ENCODE assay signal across 1 cellular context in the genomic region with DNA sequence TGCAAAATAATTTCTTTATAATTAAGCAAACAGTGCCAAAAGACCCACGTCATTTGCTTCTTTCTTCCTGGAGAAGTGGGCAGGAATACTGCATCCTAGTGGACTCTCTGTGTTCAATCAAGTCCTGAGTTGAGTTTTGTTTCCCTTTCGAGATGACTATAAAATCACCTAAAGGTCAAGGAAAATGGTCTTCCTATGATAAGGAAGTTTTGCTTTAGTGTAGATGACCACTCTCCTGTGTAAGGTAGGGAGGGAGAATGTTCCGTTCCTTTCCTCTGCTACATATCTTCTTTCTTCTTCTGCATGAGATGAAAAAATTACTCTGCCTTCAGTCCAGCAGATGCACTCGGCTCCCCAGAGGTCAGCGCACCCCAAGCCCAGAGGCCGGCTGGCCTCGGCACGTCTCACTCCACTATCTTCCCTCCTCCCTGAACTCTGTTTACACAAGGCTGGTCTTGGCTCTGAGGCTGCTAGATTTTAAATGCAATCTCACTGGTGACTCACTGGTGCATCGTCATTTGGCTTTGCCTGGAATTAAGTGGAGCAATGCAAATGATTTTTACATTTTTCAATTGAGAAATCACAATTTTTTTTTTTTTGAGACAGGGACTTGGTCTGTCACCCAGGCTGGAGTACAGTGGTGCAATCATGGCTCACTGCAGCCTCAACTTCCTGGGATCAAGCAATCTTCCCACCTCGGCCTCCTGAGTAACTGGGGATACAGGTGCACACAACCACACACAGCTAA.
TF ChIP-seq lines count a peak whose summit lies in the region.

No MANE protein-coding gene starts in this region.

TF ChIP-seq in HepG2, 621 proteins besides CTCF, POLR2A, EP300 and RAD21 (continued from another document and continues in another):
- TF ChIP-seq, protein P1, sequence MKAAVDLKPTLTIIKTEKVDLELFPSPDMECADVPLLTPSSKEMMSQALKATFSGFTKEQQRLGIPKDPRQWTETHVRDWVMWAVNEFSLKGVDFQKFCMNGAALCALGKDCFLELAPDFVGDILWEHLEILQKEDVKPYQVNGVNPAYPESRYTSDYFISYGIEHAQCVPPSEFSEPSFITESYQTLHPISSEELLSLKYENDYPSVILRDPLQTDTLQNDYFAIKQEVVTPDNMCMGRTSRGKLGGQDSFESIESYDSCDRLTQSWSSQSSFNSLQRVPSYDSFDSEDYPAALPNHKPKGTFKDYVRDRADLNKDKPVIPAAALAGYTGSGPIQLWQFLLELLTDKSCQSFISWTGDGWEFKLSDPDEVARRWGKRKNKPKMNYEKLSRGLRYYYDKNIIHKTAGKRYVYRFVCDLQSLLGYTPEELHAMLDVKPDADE (CRISPR knock-in tag; IDR thresholded peaks at IDR 0.05), result no peak
- TF ChIP-seq, protein P2, sequence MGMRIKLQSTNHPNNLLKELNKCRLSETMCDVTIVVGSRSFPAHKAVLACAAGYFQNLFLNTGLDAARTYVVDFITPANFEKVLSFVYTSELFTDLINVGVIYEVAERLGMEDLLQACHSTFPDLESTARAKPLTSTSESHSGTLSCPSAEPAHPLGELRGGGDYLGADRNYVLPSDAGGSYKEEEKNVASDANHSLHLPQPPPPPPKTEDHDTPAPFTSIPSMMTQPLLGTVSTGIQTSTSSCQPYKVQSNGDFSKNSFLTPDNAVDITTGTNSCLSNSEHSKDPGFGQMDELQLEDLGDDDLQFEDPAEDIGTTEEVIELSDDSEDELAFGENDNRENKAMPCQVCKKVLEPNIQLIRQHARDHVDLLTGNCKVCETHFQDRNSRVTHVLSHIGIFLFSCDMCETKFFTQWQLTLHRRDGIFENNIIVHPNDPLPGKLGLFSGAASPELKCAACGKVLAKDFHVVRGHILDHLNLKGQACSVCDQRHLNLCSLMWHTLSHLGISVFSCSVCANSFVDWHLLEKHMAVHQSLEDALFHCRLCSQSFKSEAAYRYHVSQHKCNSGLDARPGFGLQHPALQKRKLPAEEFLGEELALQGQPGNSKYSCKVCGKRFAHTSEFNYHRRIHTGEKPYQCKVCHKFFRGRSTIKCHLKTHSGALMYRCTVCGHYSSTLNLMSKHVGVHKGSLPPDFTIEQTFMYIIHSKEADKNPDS (CRISPR knock-in tag; IDR thresholded peaks at IDR 0.05), result no peak
- TF ChIP-seq, protein P3, sequence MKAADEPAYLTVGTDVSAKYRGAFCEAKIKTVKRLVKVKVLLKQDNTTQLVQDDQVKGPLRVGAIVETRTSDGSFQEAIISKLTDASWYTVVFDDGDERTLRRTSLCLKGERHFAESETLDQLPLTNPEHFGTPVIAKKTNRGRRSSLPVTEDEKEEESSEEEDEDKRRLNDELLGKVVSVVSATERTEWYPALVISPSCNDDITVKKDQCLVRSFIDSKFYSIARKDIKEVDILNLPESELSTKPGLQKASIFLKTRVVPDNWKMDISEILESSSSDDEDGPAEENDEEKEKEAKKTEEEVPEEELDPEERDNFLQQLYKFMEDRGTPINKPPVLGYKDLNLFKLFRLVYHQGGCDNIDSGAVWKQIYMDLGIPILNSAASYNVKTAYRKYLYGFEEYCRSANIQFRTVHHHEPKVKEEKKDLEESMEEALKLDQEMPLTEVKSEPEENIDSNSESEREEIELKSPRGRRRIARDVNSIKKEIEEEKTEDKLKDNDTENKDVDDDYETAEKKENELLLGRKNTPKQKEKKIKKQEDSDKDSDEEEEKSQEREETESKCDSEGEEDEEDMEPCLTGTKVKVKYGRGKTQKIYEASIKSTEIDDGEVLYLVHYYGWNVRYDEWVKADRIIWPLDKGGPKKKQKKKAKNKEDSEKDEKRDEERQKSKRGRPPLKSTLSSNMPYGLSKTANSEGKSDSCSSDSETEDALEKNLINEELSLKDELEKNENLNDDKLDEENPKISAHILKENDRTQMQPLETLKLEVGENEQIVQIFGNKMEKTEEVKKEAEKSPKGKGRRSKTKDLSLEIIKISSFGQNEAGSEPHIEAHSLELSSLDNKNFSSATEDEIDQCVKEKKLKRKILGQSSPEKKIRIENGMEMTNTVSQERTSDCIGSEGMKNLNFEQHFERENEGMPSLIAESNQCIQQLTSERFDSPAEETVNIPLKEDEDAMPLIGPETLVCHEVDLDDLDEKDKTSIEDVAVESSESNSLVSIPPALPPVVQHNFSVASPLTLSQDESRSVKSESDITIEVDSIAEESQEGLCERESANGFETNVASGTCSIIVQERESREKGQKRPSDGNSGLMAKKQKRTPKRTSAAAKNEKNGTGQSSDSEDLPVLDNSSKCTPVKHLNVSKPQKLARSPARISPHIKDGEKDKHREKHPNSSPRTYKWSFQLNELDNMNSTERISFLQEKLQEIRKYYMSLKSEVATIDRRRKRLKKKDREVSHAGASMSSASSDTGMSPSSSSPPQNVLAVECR (CRISPR knock-in tag; IDR thresholded peaks at IDR 0.05; ENCODE audit: borderline replicate concordance), result no peak; the same call in 1 of the 2 replicates
- TF ChIP-seq ZZZ3 (CRISPR knock-in tag; IDR thresholded peaks at IDR 0.05; ENCODE audit: borderline replicate concordance) (no peak), IRX3 (CRISPR knock-in tag; IDR thresholded peaks at IDR 0.05; ENCODE audit: borderline replicate concordance, low read depth) (no peak), SETDB1 (CRISPR knock-in tag; IDR thresholded peaks at IDR 0.05; ENCODE audit: borderline replicate concordance) (no peak), ZFAT (CRISPR knock-in tag; conservative IDR thresholded peaks at IDR 0.05) (no peak), MAFK (conservative IDR thresholded peaks at IDR 0.05 in 1 of 2, IDR thresholded peaks at IDR 0.05 in 1 of 2; ENCODE audit: low read length in 2 of 2) (no peak), ELF1 (CRISPR knock-in tag; IDR thresholded peaks at IDR 0.05) (no peak), HDAC1 (CRISPR knock-in tag; IDR thresholded peaks at IDR 0.05) (no peak; the same call in 1 of the 2 replicates), ZFP41 (CRISPR knock-in tag; IDR thresholded peaks at IDR 0.05; ENCODE audit: borderline replicate concordance) (no peak), ZNF44 (CRISPR knock-in tag; IDR thresholded peaks at IDR 0.05) (no peak), ZNF124 (CRISPR knock-in tag; IDR thresholded peaks at IDR 0.05) (no peak), ZNF335 (CRISPR knock-in tag; IDR thresholded peaks at IDR 0.05) (peak; percentile 94), RBFOX2 (IDR thresholded peaks at IDR 0.05; ENCODE audit: low read depth, low read length) (no peak), TCF7L2 (IDR thresholded peaks at IDR 0.05; ENCODE audit: low read depth, low read length) (no peak)
- TF ChIP-seq, protein P4, sequence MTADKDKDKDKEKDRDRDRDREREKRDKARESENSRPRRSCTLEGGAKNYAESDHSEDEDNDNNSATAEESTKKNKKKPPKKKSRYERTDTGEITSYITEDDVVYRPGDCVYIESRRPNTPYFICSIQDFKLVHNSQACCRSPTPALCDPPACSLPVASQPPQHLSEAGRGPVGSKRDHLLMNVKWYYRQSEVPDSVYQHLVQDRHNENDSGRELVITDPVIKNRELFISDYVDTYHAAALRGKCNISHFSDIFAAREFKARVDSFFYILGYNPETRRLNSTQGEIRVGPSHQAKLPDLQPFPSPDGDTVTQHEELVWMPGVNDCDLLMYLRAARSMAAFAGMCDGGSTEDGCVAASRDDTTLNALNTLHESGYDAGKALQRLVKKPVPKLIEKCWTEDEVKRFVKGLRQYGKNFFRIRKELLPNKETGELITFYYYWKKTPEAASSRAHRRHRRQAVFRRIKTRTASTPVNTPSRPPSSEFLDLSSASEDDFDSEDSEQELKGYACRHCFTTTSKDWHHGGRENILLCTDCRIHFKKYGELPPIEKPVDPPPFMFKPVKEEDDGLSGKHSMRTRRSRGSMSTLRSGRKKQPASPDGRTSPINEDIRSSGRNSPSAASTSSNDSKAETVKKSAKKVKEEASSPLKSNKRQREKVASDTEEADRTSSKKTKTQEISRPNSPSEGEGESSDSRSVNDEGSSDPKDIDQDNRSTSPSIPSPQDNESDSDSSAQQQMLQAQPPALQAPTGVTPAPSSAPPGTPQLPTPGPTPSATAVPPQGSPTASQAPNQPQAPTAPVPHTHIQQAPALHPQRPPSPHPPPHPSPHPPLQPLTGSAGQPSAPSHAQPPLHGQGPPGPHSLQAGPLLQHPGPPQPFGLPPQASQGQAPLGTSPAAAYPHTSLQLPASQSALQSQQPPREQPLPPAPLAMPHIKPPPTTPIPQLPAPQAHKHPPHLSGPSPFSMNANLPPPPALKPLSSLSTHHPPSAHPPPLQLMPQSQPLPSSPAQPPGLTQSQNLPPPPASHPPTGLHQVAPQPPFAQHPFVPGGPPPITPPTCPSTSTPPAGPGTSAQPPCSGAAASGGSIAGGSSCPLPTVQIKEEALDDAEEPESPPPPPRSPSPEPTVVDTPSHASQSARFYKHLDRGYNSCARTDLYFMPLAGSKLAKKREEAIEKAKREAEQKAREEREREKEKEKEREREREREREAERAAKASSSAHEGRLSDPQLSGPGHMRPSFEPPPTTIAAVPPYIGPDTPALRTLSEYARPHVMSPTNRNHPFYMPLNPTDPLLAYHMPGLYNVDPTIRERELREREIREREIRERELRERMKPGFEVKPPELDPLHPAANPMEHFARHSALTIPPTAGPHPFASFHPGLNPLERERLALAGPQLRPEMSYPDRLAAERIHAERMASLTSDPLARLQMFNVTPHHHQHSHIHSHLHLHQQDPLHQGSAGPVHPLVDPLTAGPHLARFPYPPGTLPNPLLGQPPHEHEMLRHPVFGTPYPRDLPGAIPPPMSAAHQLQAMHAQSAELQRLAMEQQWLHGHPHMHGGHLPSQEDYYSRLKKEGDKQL (CRISPR knock-in tag; IDR thresholded peaks at IDR 0.05; ENCODE audit: low read depth), result no peak
- TF ChIP-seq, protein P5, sequence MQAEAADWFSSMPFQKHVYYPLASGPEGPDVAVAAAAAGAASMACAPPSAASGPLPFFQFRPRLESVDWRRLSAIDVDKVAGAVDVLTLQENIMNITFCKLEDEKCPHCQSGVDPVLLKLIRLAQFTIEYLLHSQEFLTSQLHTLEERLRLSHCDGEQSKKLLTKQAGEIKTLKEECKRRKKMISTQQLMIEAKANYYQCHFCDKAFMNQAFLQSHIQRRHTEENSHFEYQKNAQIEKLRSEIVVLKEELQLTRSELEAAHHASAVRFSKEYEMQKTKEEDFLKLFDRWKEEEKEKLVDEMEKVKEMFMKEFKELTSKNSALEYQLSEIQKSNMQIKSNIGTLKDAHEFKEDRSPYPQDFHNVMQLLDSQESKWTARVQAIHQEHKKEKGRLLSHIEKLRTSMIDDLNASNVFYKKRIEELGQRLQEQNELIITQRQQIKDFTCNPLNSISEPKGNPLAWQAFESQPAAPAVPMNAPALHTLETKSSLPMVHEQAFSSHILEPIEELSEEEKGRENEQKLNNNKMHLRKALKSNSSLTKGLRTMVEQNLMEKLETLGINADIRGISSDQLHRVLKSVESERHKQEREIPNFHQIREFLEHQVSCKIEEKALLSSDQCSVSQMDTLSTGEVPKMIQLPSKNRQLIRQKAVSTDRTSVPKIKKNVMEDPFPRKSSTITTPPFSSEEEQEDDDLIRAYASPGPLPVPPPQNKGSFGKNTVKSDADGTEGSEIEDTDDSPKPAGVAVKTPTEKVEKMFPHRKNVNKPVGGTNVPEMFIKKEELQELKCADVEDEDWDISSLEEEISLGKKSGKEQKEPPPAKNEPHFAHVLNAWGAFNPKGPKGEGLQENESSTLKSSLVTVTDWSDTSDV (CRISPR knock-in tag; IDR thresholded peaks at IDR 0.05), result no peak
- TF ChIP-seq, protein P6, sequence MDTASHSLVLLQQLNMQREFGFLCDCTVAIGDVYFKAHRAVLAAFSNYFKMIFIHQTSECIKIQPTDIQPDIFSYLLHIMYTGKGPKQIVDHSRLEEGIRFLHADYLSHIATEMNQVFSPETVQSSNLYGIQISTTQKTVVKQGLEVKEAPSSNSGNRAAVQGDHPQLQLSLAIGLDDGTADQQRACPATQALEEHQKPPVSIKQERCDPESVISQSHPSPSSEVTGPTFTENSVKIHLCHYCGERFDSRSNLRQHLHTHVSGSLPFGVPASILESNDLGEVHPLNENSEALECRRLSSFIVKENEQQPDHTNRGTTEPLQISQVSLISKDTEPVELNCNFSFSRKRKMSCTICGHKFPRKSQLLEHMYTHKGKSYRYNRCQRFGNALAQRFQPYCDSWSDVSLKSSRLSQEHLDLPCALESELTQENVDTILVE (CRISPR knock-in tag; IDR thresholded peaks at IDR 0.05), result no peak
- TF ChIP-seq, protein P7, sequence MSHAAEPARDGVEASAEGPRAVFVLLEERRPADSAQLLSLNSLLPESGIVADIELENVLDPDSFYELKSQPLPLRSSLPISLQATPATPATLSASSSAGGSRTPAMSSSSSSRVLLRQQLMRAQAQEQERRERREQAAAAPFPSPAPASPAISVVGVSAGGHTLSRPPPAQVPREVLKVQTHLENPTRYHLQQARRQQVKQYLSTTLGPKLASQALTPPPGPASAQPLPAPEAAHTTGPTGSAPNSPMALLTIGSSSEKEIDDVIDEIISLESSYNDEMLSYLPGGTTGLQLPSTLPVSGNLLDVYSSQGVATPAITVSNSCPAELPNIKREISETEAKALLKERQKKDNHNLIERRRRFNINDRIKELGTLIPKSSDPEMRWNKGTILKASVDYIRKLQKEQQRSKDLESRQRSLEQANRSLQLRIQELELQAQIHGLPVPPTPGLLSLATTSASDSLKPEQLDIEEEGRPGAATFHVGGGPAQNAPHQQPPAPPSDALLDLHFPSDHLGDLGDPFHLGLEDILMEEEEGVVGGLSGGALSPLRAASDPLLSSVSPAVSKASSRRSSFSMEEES (CRISPR knock-in tag; IDR thresholded peaks at IDR 0.05), result no peak
- TF ChIP-seq, protein P8, sequence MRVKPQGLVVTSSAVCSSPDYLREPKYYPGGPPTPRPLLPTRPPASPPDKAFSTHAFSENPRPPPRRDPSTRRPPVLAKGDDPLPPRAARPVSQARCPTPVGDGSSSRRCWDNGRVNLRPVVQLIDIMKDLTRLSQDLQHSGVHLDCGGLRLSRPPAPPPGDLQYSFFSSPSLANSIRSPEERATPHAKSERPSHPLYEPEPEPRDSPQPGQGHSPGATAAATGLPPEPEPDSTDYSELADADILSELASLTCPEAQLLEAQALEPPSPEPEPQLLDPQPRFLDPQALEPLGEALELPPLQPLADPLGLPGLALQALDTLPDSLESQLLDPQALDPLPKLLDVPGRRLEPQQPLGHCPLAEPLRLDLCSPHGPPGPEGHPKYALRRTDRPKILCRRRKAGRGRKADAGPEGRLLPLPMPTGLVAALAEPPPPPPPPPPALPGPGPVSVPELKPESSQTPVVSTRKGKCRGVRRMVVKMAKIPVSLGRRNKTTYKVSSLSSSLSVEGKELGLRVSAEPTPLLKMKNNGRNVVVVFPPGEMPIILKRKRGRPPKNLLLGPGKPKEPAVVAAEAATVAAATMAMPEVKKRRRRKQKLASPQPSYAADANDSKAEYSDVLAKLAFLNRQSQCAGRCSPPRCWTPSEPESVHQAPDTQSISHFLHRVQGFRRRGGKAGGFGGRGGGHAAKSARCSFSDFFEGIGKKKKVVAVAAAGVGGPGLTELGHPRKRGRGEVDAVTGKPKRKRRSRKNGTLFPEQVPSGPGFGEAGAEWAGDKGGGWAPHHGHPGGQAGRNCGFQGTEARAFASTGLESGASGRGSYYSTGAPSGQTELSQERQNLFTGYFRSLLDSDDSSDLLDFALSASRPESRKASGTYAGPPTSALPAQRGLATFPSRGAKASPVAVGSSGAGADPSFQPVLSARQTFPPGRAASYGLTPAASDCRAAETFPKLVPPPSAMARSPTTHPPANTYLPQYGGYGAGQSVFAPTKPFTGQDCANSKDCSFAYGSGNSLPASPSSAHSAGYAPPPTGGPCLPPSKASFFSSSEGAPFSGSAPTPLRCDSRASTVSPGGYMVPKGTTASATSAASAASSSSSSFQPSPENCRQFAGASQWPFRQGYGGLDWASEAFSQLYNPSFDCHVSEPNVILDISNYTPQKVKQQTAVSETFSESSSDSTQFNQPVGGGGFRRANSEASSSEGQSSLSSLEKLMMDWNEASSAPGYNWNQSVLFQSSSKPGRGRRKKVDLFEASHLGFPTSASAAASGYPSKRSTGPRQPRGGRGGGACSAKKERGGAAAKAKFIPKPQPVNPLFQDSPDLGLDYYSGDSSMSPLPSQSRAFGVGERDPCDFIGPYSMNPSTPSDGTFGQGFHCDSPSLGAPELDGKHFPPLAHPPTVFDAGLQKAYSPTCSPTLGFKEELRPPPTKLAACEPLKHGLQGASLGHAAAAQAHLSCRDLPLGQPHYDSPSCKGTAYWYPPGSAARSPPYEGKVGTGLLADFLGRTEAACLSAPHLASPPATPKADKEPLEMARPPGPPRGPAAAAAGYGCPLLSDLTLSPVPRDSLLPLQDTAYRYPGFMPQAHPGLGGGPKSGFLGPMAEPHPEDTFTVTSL (CRISPR knock-in tag; IDR thresholded peaks at IDR 0.05; ENCODE audit: borderline replicate concordance), result peak; percentile 60; the same call in 1 of the 2 replicates
